In the genomic region with DNA sequence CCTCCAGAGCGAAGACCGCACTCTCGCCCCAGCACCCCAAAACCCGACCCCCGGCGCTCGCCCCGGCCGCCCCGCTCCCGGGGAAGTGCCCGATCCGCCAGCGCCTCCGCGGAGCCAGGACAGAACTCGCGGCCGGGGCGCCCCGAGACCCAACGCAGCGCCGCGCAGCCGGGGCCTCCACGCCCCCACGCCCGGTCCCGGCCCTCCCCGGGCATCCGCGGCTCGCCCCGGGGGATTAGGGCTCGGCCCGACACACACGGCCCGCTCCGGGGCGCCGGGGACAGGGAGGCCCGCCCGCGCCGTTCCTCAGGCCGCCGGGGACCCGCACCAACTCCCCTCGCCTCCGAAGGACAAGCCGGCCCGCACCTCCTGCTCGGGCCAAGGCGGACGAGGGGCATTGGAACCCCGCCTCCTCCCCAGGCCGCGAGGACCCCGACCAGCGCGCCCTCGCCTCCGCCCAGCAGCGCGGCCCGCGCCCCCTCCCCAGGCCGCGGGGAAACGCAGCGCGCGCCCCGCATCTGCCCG, we compare ENCODE assay signal across 8 cellular contexts. TPM values are rescaled to one million over a fixed set of nuclear protein-coding genes. Genes with fewer than 3 reads are reported as not detected.
DNase-seq lines count a peak whose midpoint lies in the region; ATAC-seq and TF ChIP-seq lines count a peak whose summit lies in the region.

No MANE protein-coding gene starts in this region.

- H3K36me3 Mint-ChIP-seq in HFFc6 (ENCODE audit: low read depth), result peaks cover 4% of the 10 kb centered on the region; the same call in 1 of the 2 replicates
- peaks cover 0 to 7% (median 2%) of the 10 kb centered on the region in 3 donors for H3K36me3 Mint-ChIP-seq in naive thymus-derived CD8-positive, alpha-beta T cell

- H3K27me3 ChIP-seq in esophagus muscularis mucosa, result no peaks in the 10 kb centered on the region

- H3K9me3 ChIP-seq in esophagus muscularis mucosa, result no peaks in the 10 kb centered on the region

- peaks cover 5% of the 10 kb centered on the region for H3K27me3 Mint-ChIP-seq in HFFc6 (ENCODE audit: insufficient read depth)
- H3K27me3 Mint-ChIP-seq in naive thymus-derived CD8-positive, alpha-beta T cell, result no peaks in the 10 kb centered on the region

- ATAC-seq in naive thymus-derived CD8-positive, alpha-beta T cell, result peak; percentile 7 to 24

- POLR2A ChIA-PET in naive thymus-derived CD8-positive, alpha-beta T cell (lab: Charles Lee), result interaction anchor here (0.5 to 11.3 kb wide), 20 partner anchors 11 to 1884 kb away, joined by 3 to 225 read pairs (median 4); a partner anchor contains a TSS

- peaks cover 31% of the 10 kb centered on the region for H3K4me1 Mint-ChIP-seq in HFFc6 (ENCODE audit: low read depth)
- peaks cover 32 to 70% (median 50%) of the 10 kb centered on the region in 4 donors for H3K4me1 Mint-ChIP-seq in naive thymus-derived CD8-positive, alpha-beta T cell

- TF ChIP-seq CTCF in AG10803 (conservative IDR thresholded peaks at IDR 0.05; ENCODE audit: low read length) (no peak), HFFc6 (IDR thresholded peaks at IDR 0.05) (no peak), esophagus muscularis mucosa (IDR thresholded peaks at IDR 0.05) (no peak)

- no peaks in the 10 kb centered on the region for H3K9me3 Mint-ChIP-seq in HFFc6
- H3K9me3 Mint-ChIP-seq in naive thymus-derived CD8-positive, alpha-beta T cell, result no peaks in the 10 kb centered on the region

- H3K4me3 ChIP-seq in AG10803 (ENCODE audit: low read length) (peak overlapping the region; percentile 85), esophagus muscularis mucosa (peak overlapping the region; percentile 87 to 100 (median 98))

- no peak for DNase-seq in AG10803 (ENCODE audit: low read depth)
- no peak for DNase-seq in HFFc6
- DNase-seq in activated CD4-positive, alpha-beta T cell treated with anti-CD3 and anti-CD28 coated beads, Interleukin-2, amount 50 U/mL, for 1 hour, result peak; percentile 32
- no peak for DNase-seq in esophagus muscularis mucosa (ENCODE audit: extremely low spot score)
- DNase-seq in naive thymus-derived CD8-positive, alpha-beta T cell, result peak in 5 of 10 donors; percentile 21 to 45 (median 37)
- no peak for DNase-seq in A172 (ENCODE audit: low spot score)
- no peak for DNase-seq in NOMO-1 treated with DMSO at 0.1 percent for 48 hours (lab: John Stamatoyannopoulos, UW; ENCODE audit: unreplicated experiment)
- DNase-seq in NCI-H2196 treated with DMSO at 0.1 percent for 48 hours (lab: John Stamatoyannopoulos, UW; ENCODE audit: unreplicated experiment), result no peak

- WGBS in esophagus muscularis mucosa, result 0% methylated on average over 12 of the region's 76 CpGs

- H3K4me1 ChIP-seq in esophagus muscularis mucosa, result peaks cover 29 to 69% (median 63%) of the 10 kb centered on the region in 4 donors

- no peaks in the 10 kb centered on the region for H3K36me3 ChIP-seq in esophagus muscularis mucosa

- H3K27ac ChIP-seq in esophagus muscularis mucosa (replicated peaks in 1 of 4), result peak overlapping the region; percentile 97 to 100 (median 99)

- H3K27ac Mint-ChIP-seq in HFFc6, result peak overlapping the region; percentile 90
- peak overlapping the region; percentile 95 to 99 (median 98) for H3K27ac Mint-ChIP-seq in naive thymus-derived CD8-positive, alpha-beta T cell

- no peak for TF ChIP-seq POLR2A in esophagus muscularis mucosa (IDR thresholded peaks at IDR 0.05; ENCODE audit: low read depth)

- intact Hi-C loops in esophagus muscularis mucosa (cut with DNase I), result loop anchor here (5.0 kb wide), 1 partner anchor 75 kb away; no protein-coding TSS in a partner anchor

- H3K4me3 Mint-ChIP-seq in HFFc6, result peak overlapping the region; percentile 99
- peak overlapping the region; percentile 97 to 100 (median 99) for H3K4me3 Mint-ChIP-seq in naive thymus-derived CD8-positive, alpha-beta T cell

- TF ChIP-seq EP300 in esophagus muscularis mucosa (IDR thresholded peaks at IDR 0.05), result no peak

RNA-seq across cellular contexts. Expression of a gene that starts 0.5 kb away (rescaled TPM):
- total RNA-seq in HFFc6 (2021; fragmentation: NEBNext Ultra II Directional; extraction: Animal tissue kit (Norgen Biotek cat#: 25700)), result 10 to 100 TPM; 34.7 to 40.6 (median 35.5) TPM
- 100 to 1,000 TPM; 177 to 317 (median 254) TPM for total RNA-seq in esophagus muscularis mucosa
- 100 to 1,000 TPM; 156 to 164 TPM for total RNA-seq in naive thymus-derived CD8-positive, alpha-beta T cell
- 100 to 1,000 TPM; 130 to 143 (median 136) TPM for polyA plus RNA-seq in naive thymus-derived CD8-positive, alpha-beta T cell
- total RNA-seq in A172 (2014; rRNA removed; shearing (Covaris generic)), result 22.7 and 28.4 TPM in 2 replicates

RNA-seq across cellular contexts. Expression of a gene that starts 11.2 kb away (rescaled TPM):
- 10 to 100 TPM; 44.9 to 51.2 (median 48.5) TPM for total RNA-seq in HFFc6 (2021; fragmentation: NEBNext Ultra II Directional; extraction: Animal tissue kit (Norgen Biotek cat#: 25700))
- total RNA-seq in esophagus muscularis mucosa, result 10 to 100 TPM; 19.9 to 34.7 (median 30.8) TPM
- total RNA-seq in naive thymus-derived CD8-positive, alpha-beta T cell, result 10 to 100 TPM; 21.9 to 25.3 TPM
- 1 to 10 TPM; 1.4 to 3.2 (median 2.2) TPM for polyA plus RNA-seq in naive thymus-derived CD8-positive, alpha-beta T cell
- 0.17 and 0.22 TPM in 2 replicates for total RNA-seq in A172 (2014; rRNA removed; shearing (Covaris generic))

Comparison
In these comparisons a context has a peak if more than half of its experiments do, and no peak if none do; other contexts are left out.
1. RNA of a gene that starts 11.2 kb away (total RNA-seq): 44.9 to 51.2 TPM in HFFc6, 19.9 to 34.7 TPM in esophagus muscularis mucosa and 21.9 to 25.3 TPM in naive thymus-derived CD8-positive, alpha-beta T cell; 0.17 to 0.22 TPM in A172; every median in the first group is over 10 times any median in the second.